18 cellular contexts compared by ENCODE assay signal in the genomic region with DNA sequence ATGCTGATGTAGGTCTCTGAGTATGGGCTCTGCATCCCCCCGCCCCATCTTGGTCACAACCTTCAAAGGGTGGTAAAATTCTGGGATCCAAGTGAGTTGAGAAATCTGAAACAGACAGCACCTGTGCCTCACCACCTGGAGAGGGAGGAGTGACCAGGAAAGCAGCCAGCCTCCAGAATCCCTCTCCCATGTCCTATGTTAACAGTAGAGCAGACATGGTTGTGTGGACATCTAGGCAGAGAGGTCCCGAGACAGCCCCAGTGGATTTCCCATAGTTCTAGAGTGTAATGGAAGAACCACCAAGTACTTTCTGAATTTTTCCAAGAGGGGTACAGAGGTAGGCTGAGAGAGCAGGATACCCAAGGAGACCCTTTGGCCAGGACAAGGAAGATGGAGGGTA.
A peak's percentile ranks its signal among the peaks of the same experiment; 100 is the strongest.
DNase-seq lines count a peak whose midpoint lies in the region; ATAC-seq and TF ChIP-seq lines count a peak whose summit lies in the region.
"Had no signal": no experiment of that assay in that cellular context is flagged by ENCODE, and none has a peak within 500 bp of the region (broad histone marks: within the 10 kb centered on the region; RNA-seq: fewer than 3 reads in every experiment).

No MANE protein-coding gene starts in this region.

- no peak overlapping the region for H3K4ac ChIP-seq in H9 (ENCODE audit: low read depth, low read length)

- no peak overlapping the region for H2BK5ac ChIP-seq in H9 (ENCODE audit: insufficient read length, low read length)

- no peak overlapping the region for H2BK15ac ChIP-seq in H9 (ENCODE audit: low read depth, low read length)

- ATAC-seq in body of pancreas (peak; percentile 18), left lobe of liver (peak; percentile 19), GM19455 (IDR thresholded peaks at IDR 0.05; ENCODE audit: unreplicated experiment) (no peak)
- ATAC-seq: A549; CD8-positive, alpha-beta T cell had no signal

- no peak overlapping the region for H3K14ac ChIP-seq in H9 (ENCODE audit: insufficient read depth, low read length)

- TF ChIP-seq POLR2A in body of pancreas (IDR thresholded peaks at IDR 0.05), result no peak

- no peak overlapping the region for H2AK5ac ChIP-seq in H9 (ENCODE audit: insufficient read length, low read length)

- H3K9ac ChIP-seq in H9 (ENCODE audit: extremely low read depth, insufficient read length, low read length), result no peak overlapping the region
- H3K9ac ChIP-seq: BLaER1 treated with 17β-estradiol and CSF1 and Interleukin-3, amounts not matched to agents 10 nM and 100 nM had no signal

- no peak overlapping the region for H4K5ac ChIP-seq in H9 (ENCODE audit: insufficient read length, low read depth, low read length)

- H3K4me3 ChIP-seq in body of pancreas, result no peak overlapping the region
- H3K4me3 ChIP-seq: A549; BLaER1 treated with 17β-estradiol and CSF1 and Interleukin-3, amounts not matched to agents 10 nM and 100 nM had no signal

- TF ChIP-seq CTCF in body of pancreas (IDR thresholded peaks at IDR 0.05) (no peak), progenitor cell of endocrine pancreas (IDR thresholded peaks at IDR 0.05; ENCODE audit: unreplicated experiment) (no peak), H9 (conservative IDR thresholded peaks at IDR 0.05) (no peak)

- H3K9me3 ChIP-seq in body of pancreas, result no peaks in the 10 kb centered on the region
- H3K9me3 ChIP-seq in H9 (ENCODE audit: control insufficient read depth, low read depth, low read length), result no peaks in the 10 kb centered on the region
- H3K9me3 ChIP-seq: A549; BLaER1 treated with 17β-estradiol and CSF1 and Interleukin-3, amounts not matched to agents 10 nM and 100 nM; Caco-2 had no signal

- 45 to 48% methylated on average over 2 of the region's 2 CpGs for WGBS in body of pancreas, 2 donors
- WGBS in H9 (ENCODE audit: extremely low coverage, insufficient read length, low lambda C conversion rate), result no CpG with 5 or more reads among the region's 2 CpGs

- no peak overlapping the region for H3K56ac ChIP-seq in H9 (ENCODE audit: insufficient read length, low read depth, low read length)

- H4K91ac ChIP-seq in H9 (ENCODE audit: insufficient read length, low read depth, low read length), result no peak overlapping the region

- no peaks in the 10 kb centered on the region for H3K23me2 ChIP-seq in H9 (ENCODE audit: insufficient read length, low read depth, low read length, poor library complexity, severe bottlenecking)

- H3K36me3 ChIP-seq in body of pancreas (replicated peaks in 1 of 2; ENCODE audit: insufficient read depth in 1 of 2, low read depth in 2 of 2), result no peaks in the 10 kb centered on the region
- H3K36me3 ChIP-seq: BLaER1 treated with 17β-estradiol and CSF1 and Interleukin-3, amounts not matched to agents 10 nM and 100 nM had no signal

- H3K36me3 Mint-ChIP-seq in progenitor cell of endocrine pancreas (ENCODE audit: insufficient read depth) (no peaks in the 10 kb centered on the region), H9 (ENCODE audit: insufficient read depth in 1 of 3, low read depth in 3 of 3) (no peaks in the 10 kb centered on the region)
- H3K36me3 Mint-ChIP-seq: CD8-positive, alpha-beta T cell had no signal

- H3K27me3 ChIP-seq in body of pancreas (no peaks in the 10 kb centered on the region), H9 (ENCODE audit: insufficient read depth, low read length) (no peaks in the 10 kb centered on the region)
- H3K27me3 ChIP-seq: BLaER1 treated with 17β-estradiol and CSF1 and Interleukin-3, amounts not matched to agents 10 nM and 100 nM had no signal

- no peak overlapping the region for H4K8ac ChIP-seq in H9 (replicated peaks; ENCODE audit: insufficient read length, low read depth, low read length)

- no peaks in the 10 kb centered on the region for H4K20me1 ChIP-seq in H9 (ENCODE audit: control insufficient read depth, insufficient read depth, insufficient read length)
- H4K20me1 ChIP-seq: BLaER1 treated with 17β-estradiol and CSF1 and Interleukin-3, amounts not matched to agents 10 nM and 100 nM had no signal

- H3K4me3 Mint-ChIP-seq in progenitor cell of endocrine pancreas (ENCODE audit: low read depth), result no peak overlapping the region
- H3K4me3 Mint-ChIP-seq in H9, result no peak overlapping the region
- H3K4me3 Mint-ChIP-seq: B cell; CD4-positive, alpha-beta T cell; CD8-positive, alpha-beta T cell had no signal

- intact Hi-C loops in body of pancreas (cut with DNase I), result no loop called here

- peaks cover 19% of the 10 kb centered on the region for H3K4me1 Mint-ChIP-seq in progenitor cell of endocrine pancreas (ENCODE audit: low read depth)
- H3K4me1 Mint-ChIP-seq in H9, result no peaks in the 10 kb centered on the region
- H3K4me1 Mint-ChIP-seq: B cell had no signal

- peak overlapping the region in 3 of 4 donors; percentile 20 to 35 (median 33) for H3K27ac ChIP-seq in body of pancreas
- no peak overlapping the region for H3K27ac ChIP-seq in H9 (ENCODE audit: insufficient read length, low read depth, low read length)
- H3K27ac ChIP-seq: 22Rv1; A549; BLaER1 treated with 17β-estradiol and CSF1 and Interleukin-3, amounts not matched to agents 10 nM and 100 nM; C4-2B had no signal

- H3K79me2 ChIP-seq in H9 (ENCODE audit: insufficient read depth, low read length), result no peaks in the 10 kb centered on the region

- no peak overlapping the region for H2AFZ ChIP-seq in H9 (ENCODE audit: low read length)

- no peak overlapping the region for H2BK20ac ChIP-seq in H9 (ENCODE audit: low read depth, low read length, poor library complexity, severe bottlenecking)

- no peak overlapping the region for H2BK12ac ChIP-seq in H9 (ENCODE audit: insufficient read length, low read depth, low read length)

- H3K27ac Mint-ChIP-seq in progenitor cell of endocrine pancreas, result peak overlapping the region; percentile 2
- H3K27ac Mint-ChIP-seq in H9, result no peak overlapping the region
- H3K27ac Mint-ChIP-seq: B cell; CD4-positive, alpha-beta T cell; CD8-positive, alpha-beta T cell had no signal

- no peak overlapping the region for H3K4me2 ChIP-seq in H9 (ENCODE audit: insufficient read depth, insufficient read length, low read length)
- H3K4me2 ChIP-seq: A549; BLaER1 treated with 17β-estradiol and CSF1 and Interleukin-3, amounts not matched to agents 10 nM and 100 nM had no signal

- H3K27me3 Mint-ChIP-seq in progenitor cell of endocrine pancreas (no peaks in the 10 kb centered on the region), H9 (ENCODE audit: low read depth) (no peaks in the 10 kb centered on the region)

- no peaks in the 10 kb centered on the region for H3K79me1 ChIP-seq in H9 (ENCODE audit: insufficient read depth, low read depth, low read length, poor library complexity, severe bottlenecking)

- no peak overlapping the region for H3K18ac ChIP-seq in H9 (ENCODE audit: insufficient read length, low read depth, low read length)

- H3K4me1 ChIP-seq in body of pancreas (peaks cover 19% of the 10 kb centered on the region), H9 (ENCODE audit: insufficient read depth, low read length) (no peaks in the 10 kb centered on the region; the same call in 1 of the 2 replicates)
- H3K4me1 ChIP-seq: A549; BLaER1 treated with 17β-estradiol and CSF1 and Interleukin-3, amounts not matched to agents 10 nM and 100 nM; Caco-2 had no signal

- DNase-seq in body of pancreas (peak in 1 of 4 donors; percentile 11), left lobe of liver (ENCODE audit: low spot score) (no peak), progenitor cell of endocrine pancreas (ENCODE audit: low spot score, unreplicated experiment) (no peak), NCI-H187 (lab: John Stamatoyannopoulos, UW) (no peak), H9 (no peak)
- DNase-seq: AML-193; Caco-2; Calu3; CD4-positive, alpha-beta T cell; CD8-positive, alpha-beta T cell; DMS79 treated with DMSO at 0.1 percent for 48 hours; GF-D8 had no signal

- H3K9me3 Mint-ChIP-seq in progenitor cell of endocrine pancreas (ENCODE audit: low read depth) (no peaks in the 10 kb centered on the region), H9 (no peaks in the 10 kb centered on the region)
- H3K9me3 Mint-ChIP-seq: CD4-positive, alpha-beta T cell; CD8-positive, alpha-beta T cell had no signal

- H3K23ac ChIP-seq in H9 (ENCODE audit: insufficient read length, low read depth, low read length), result no peak overlapping the region

- no peak overlapping the region for H2BK120ac ChIP-seq in H9 (ENCODE audit: low read depth, low read length, poor library complexity, severe bottlenecking)

- H3T11ph ChIP-seq in H9 (ENCODE audit: low read length), result no peak overlapping the region
